Comparison of ENCODE assay signal across 14 cellular contexts in the genomic region with DNA sequence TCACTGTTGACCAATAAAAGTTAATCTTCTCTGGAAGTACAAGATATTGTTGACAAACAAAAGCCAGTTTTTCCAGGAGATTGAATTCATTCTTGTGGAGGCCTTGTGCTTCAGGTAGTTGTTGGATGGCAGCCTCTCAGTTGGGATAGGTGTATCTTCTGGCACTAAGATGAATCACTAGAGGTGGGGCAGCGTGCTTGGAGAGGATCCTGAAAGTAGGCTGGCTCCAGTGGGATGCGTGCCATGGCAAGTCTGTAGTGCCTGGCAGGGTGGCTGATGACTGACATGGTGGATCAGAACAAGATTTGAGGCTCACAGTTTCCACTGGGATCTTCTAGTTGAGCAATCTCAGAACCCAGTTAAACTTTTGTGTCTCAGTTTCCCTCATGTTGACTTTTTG. TPM values are rescaled to one million over a fixed set of nuclear protein-coding genes. Genes with fewer than 3 reads are reported as not detected.
DNase-seq lines count a peak whose midpoint lies in the region; ATAC-seq and TF ChIP-seq lines count a peak whose summit lies in the region.
"Had no signal": no experiment of that assay in that cellular context is flagged by ENCODE, and none has a peak within 500 bp of the region (broad histone marks: within the 10 kb centered on the region; RNA-seq: fewer than 3 reads in every experiment).

No MANE protein-coding gene starts in this region.

- DNase-seq in heart left ventricle (peak in 3 of 5 donors; percentile 29 to 76 (median 57)), Right ventricle myocardium inferior (ENCODE audit: missing footprints) (no peak), RWPE1 (ENCODE audit: low spot score) (peak; percentile 93), left ventricle myocardium superior (peak; percentile 61), foreskin melanocyte (no peak), NCI-H2227 treated with DMSO at 0.1 percent for 48 hours (lab: John Stamatoyannopoulos, UW) (no peak), caudate nucleus (lab: John Stamatoyannopoulos, UW) (no peak)
- DNase-seq: KBM-7; NCI-H1930; NK-92 treated with Interleukin-12 subunit alpha and Interleukin-12 subunit beta, amount 100 ng/mL, for 24 hours had no signal

- ATAC-seq in heart left ventricle (peak in 3 of 4 donors; percentile 11 to 33 (median 13)), Right ventricle myocardium inferior (no peak), left ventricle myocardium superior (peak; percentile 36)
- ATAC-seq: gastroesophageal sphincter; SK-N-SH treated with all-trans-retinoic acid at 6 μM for 48 hours; stimulated activated memory B cell treated with anti-CD40 and anti-IgM and Interleukin-4, amounts not matched to agents 10 μg/mL and 1 μg/mL and 100 μg/mL, for 72 hours had no signal

- CTCF ChIA-PET in RWPE1 (lab: Yijun Ruan, JAX) = interaction anchor here (0.6 kb wide), 1 partner anchor 85 kb away, joined by 3 read pairs; no protein-coding TSS in a partner anchor

- H3K27me3 ChIP-seq in heart left ventricle (no peaks in the 10 kb centered on the region), subcutaneous abdominal adipose tissue (ENCODE audit: control insufficient read depth in 5 of 5, insufficient read depth in 4 of 5, low read length in 5 of 5) (no peaks in the 10 kb centered on the region)
- H3K27me3 ChIP-seq: gastroesophageal sphincter had no signal

- H3K9me3 ChIP-seq in heart left ventricle (no peaks in the 10 kb centered on the region), subcutaneous abdominal adipose tissue (ENCODE audit: control insufficient read depth in 5 of 5, low read length in 5 of 5) (no peaks in the 10 kb centered on the region)
- H3K9me3 ChIP-seq: gastroesophageal sphincter had no signal

- no peak for TF ChIP-seq POLR2A in heart left ventricle (IDR thresholded peaks at IDR 0.05)

- intact Hi-C loops in heart left ventricle (cut with DNase I) = no loop called here
- intact Hi-C loops in Right ventricle myocardium inferior (cut with DNase I) = no loop called here
- intact Hi-C loops in left ventricle myocardium superior (cut with micrococcal nuclease) = no loop called here

- TF ChIP-seq CTCF in heart left ventricle (IDR thresholded peaks at IDR 0.05) (no peak), RWPE1 (conservative IDR thresholded peaks at IDR 0.05; ENCODE audit: low read depth) (no peak)

- H3K27ac ChIP-seq in heart left ventricle (peak overlapping the region in 4 of 12 donors; percentile 87 to 95 (median 92)), RWPE1 (peak overlapping the region; percentile 94), subcutaneous abdominal adipose tissue (ENCODE audit: low read depth, low read length) (peak overlapping the region; percentile 89), caudate nucleus (ENCODE audit: low read depth, low read length) (no peak overlapping the region)

- H3K36me3 ChIP-seq in heart left ventricle = peaks cover 0 to 33% (median 21%) of the 10 kb centered on the region in 9 donors
- H3K36me3 ChIP-seq in subcutaneous abdominal adipose tissue (ENCODE audit: control insufficient read depth in 5 of 5, insufficient read depth in 5 of 5, low read length in 5 of 5) = peaks cover 5 to 24% (median 12%) of the 10 kb centered on the region in 5 donors

- WGBS in heart left ventricle, 4 donors = 52 to 60% (median 54%) methylated on average over 2 of the region's 2 CpGs

- POLR2A ChIA-PET in RWPE1 (lab: Yijun Ruan, JAX; ENCODE audit: low non-redundant PET) = no interaction called here

- H3K4me3 ChIP-seq in heart left ventricle = peak overlapping the region in 1 of 12 donors; percentile 91
- H3K4me3 ChIP-seq in subcutaneous abdominal adipose tissue (ENCODE audit: low read depth in 1 of 5, low read length in 5 of 5) = no peak overlapping the region

- H3K9ac ChIP-seq in subcutaneous abdominal adipose tissue (ENCODE audit: low read length in 5 of 5) = peak overlapping the region in 1 of 5 donors; percentile 12

- peaks cover 3 to 34% (median 15%) of the 10 kb centered on the region in 12 donors for H3K4me1 ChIP-seq in heart left ventricle
- H3K4me1 ChIP-seq in subcutaneous abdominal adipose tissue (ENCODE audit: control insufficient read depth in 5 of 5, insufficient read depth in 5 of 5, low read length in 5 of 5) = peaks cover 3 to 24% (median 15%) of the 10 kb centered on the region in 5 donors

RNA-seq across cellular contexts. Expression of gene VPS13D, which starts 2.4 kb away (rescaled TPM):
- total RNA-seq in heart left ventricle = 100 to 1,000 TPM in 4 of 9 donors, 10 to 100 TPM in 5; 74.3 to 301 (median 95.8) TPM
- polyA plus RNA-seq in heart left ventricle = 10 to 100 TPM; 32.1 to 84.8 TPM
- total RNA-seq in Right ventricle myocardium inferior = 105 TPM
- 112 TPM for total RNA-seq in left ventricle myocardium superior

Comparison
In these comparisons a context has a peak if more than half of its experiments do, and no peak if none do; other contexts are left out.
1. DNase-seq: peak in heart left ventricle (3 of 5), RWPE1 (single experiment) and left ventricle myocardium superior (single experiment); none in Right ventricle myocardium inferior (single experiment), foreskin melanocyte (single experiment), NCI-H2227 treated with DMSO at 0.1 percent for 48 hours (single experiment) and caudate nucleus (0 of 61).